In the genomic region with DNA sequence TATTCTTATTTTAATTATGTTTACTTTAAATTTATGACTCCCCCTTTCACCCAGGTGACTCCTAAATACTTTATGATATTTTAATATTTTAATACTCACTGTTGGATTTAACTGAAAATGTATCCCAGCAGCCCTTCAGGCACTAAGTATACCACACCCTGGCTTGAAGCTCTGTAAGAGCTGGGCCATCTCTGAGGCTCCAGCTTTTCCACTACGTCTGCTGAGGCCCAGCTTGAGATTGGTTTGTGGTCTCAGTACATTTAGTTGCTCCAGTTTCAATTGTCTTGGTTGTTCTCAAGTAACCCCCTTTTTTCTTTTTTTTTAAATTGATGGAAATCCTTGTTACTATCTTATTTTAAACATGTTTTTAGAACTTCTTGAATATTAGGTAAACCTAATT, we compare ENCODE assay signal across 18 cellular contexts. TPM values are rescaled to one million over a fixed set of nuclear protein-coding genes. Genes with fewer than 3 reads are reported as not detected.
"Had no signal": no experiment of that assay in that cellular context is flagged by ENCODE, and none has a peak within 500 bp of the region (broad histone marks: within the 10 kb centered on the region; RNA-seq: fewer than 3 reads in every experiment).

No MANE protein-coding gene starts in this region.

- H3K4me3 Mint-ChIP-seq: activated CD4-positive, alpha-beta T cell treated with anti-CD3 and anti-CD28 coated beads for 36 hours; activated CD8-positive, alpha-beta T cell treated with anti-CD3 and anti-CD28 coated beads for 36 hours; activated naive CD8-positive, alpha-beta T cell treated with anti-CD3 and anti-CD28 coated beads, Interleukin-2, amount 50 U/mL, for 24 hours had no signal

- ATAC-seq: activated CD4-positive, alpha-beta T cell treated with anti-CD3 and anti-CD28 coated beads for 36 hours; activated CD8-positive, alpha-beta T cell treated with anti-CD3 and anti-CD28 coated beads for 36 hours; activated naive CD8-positive, alpha-beta T cell treated with anti-CD3 and anti-CD28 coated beads, Interleukin-2, amount 50 U/mL, for 24 hours; gastroesophageal sphincter; right lobe of liver; stimulated activated naive CD8-positive, alpha-beta T cell treated with anti-CD3 and anti-CD28 coated beads, Interleukin-15, Interleukin-2, amounts not matched to agents 100 U/mL and 50 U/mL, for 24 hours had no signal

- H3K36me3 ChIP-seq: gastroesophageal sphincter, right lobe of liver had no signal

- H3K27me3 Mint-ChIP-seq: activated CD4-positive, alpha-beta T cell treated with anti-CD3 and anti-CD28 coated beads for 36 hours; activated CD8-positive, alpha-beta T cell treated with anti-CD3 and anti-CD28 coated beads for 36 hours; activated naive CD8-positive, alpha-beta T cell treated with anti-CD3 and anti-CD28 coated beads, Interleukin-2, amount 50 U/mL, for 24 hours had no signal

- H3K27ac Mint-ChIP-seq: activated CD4-positive, alpha-beta T cell treated with anti-CD3 and anti-CD28 coated beads for 36 hours; activated CD8-positive, alpha-beta T cell treated with anti-CD3 and anti-CD28 coated beads for 36 hours; activated naive CD8-positive, alpha-beta T cell treated with anti-CD3 and anti-CD28 coated beads, Interleukin-2, amount 50 U/mL, for 24 hours had no signal

- DNase-seq: activated CD4-positive, alpha-beta T cell treated with anti-CD3 and anti-CD28 coated beads for 36 hours; activated CD8-positive, alpha-beta memory T cell treated with anti-CD3 and anti-CD28 coated beads, Interleukin-2, amount 50 U/mL, for 4 hours; activated CD8-positive, alpha-beta T cell treated with anti-CD3 and anti-CD28 coated beads for 36 hours; activated naive CD4-positive, alpha-beta T cell treated with Interleukin-2 at 50 U/mL for 16 hours; activated naive CD8-positive, alpha-beta T cell treated with anti-CD3 and anti-CD28 coated beads, Interleukin-2, amount 50 U/mL, for 24 hours; central memory CD4-positive, alpha-beta T cell; effector CD8-positive, alpha-beta T cell; hippocampal formation; midbrain; posterior cingulate gyrus; right lobe of liver; stimulated activated CD4-positive, alpha-beta T cell treated with anti-CD3 and anti-CD28 coated beads, Interleukin-12 subunit alpha, Interleukin-12 subunit beta, amount 100 ng/mL, for 4 hours; stimulated activated naive CD8-positive, alpha-beta T cell treated with anti-CD3 and anti-CD28 coated beads, Interleukin-15, Interleukin-2, amounts not matched to agents 100 U/mL and 50 U/mL, for 24 hours had no signal

- H3K27ac ChIP-seq: coronary artery, epithelial cell of prostate, gastroesophageal sphincter, right lobe of liver, VCaP had no signal

- H3K9me3 ChIP-seq: gastroesophageal sphincter, right lobe of liver had no signal

- H3K27me3 ChIP-seq: gastroesophageal sphincter, right lobe of liver had no signal

- H3K4me1 ChIP-seq: right lobe of liver had no signal

- H3K9me3 Mint-ChIP-seq: activated CD8-positive, alpha-beta T cell treated with anti-CD3 and anti-CD28 coated beads for 36 hours; activated naive CD8-positive, alpha-beta T cell treated with anti-CD3 and anti-CD28 coated beads, Interleukin-2, amount 50 U/mL, for 24 hours had no signal

- H3K4me1 Mint-ChIP-seq: activated CD4-positive, alpha-beta T cell treated with anti-CD3 and anti-CD28 coated beads for 36 hours; activated naive CD8-positive, alpha-beta T cell treated with anti-CD3 and anti-CD28 coated beads, Interleukin-2, amount 50 U/mL, for 24 hours had no signal

- H3K4me3 ChIP-seq: coronary artery, gastroesophageal sphincter, right lobe of liver had no signal

RNA-seq across cellular contexts. Expression of a gene that starts 27.0 kb away (rescaled TPM):
- total RNA-seq: activated CD4-positive, alpha-beta T cell treated with anti-CD3 and anti-CD28 coated beads for 36 hours; activated CD8-positive, alpha-beta T cell treated with anti-CD3 and anti-CD28 coated beads for 36 hours; kidney epithelial cell had no signal
